In genomic region chr6:159969921-159970320, GRCh38 we compare ENCODE assay signal across 2 cellular contexts.
TF ChIP-seq lines count a peak whose summit lies in the region.

No MANE protein-coding gene starts in this region.

TF ChIP-seq in IMR-90, 13 proteins besides CTCF, POLR2A, EP300 and RAD21:
- no peak for TF ChIP-seq ELK1 (IDR thresholded peaks at IDR 0.05; ENCODE audit: borderline replicate concordance, low read depth, low read length)
- peak; percentile 72 for TF ChIP-seq RFX5 (IDR thresholded peaks at IDR 0.05; ENCODE audit: low read depth, low read length)
- TF ChIP-seq BHLHE40 (IDR thresholded peaks at IDR 0.05; ENCODE audit: low read depth, low read length) = no peak
- no peak for TF ChIP-seq MXI1 (IDR thresholded peaks at IDR 0.05; ENCODE audit: borderline replicate concordance, low read depth, low read length)
- TF ChIP-seq USF2 (IDR thresholded peaks at IDR 0.05; ENCODE audit: low read depth, low read length) = peak; percentile 45; the same call in 1 of the 2 replicates

TF ChIP-seq in H1, 55 proteins besides CTCF, POLR2A, EP300 and RAD21:
- TF ChIP-seq GTF2F1 (IDR thresholded peaks at IDR 0.05; ENCODE audit: borderline replicate concordance, low read depth, low read length) (no peak), ATF2 (IDR thresholded peaks at IDR 0.05; ENCODE audit: low read length) (0 out of 2 replicates have a peak, but pooled peaks have one; percentile 65), SP4 (IDR thresholded peaks at IDR 0.05; ENCODE audit: low read length) (no peak), TAF1 (IDR thresholded peaks at IDR 0.05; ENCODE audit: low read depth, low read length) (peak; percentile 65), KDM4A (IDR thresholded peaks at IDR 0.05; ENCODE audit: low read depth, low read length, severe bottlenecking) (no peak)
- TF ChIP-seq, protein P1, sequence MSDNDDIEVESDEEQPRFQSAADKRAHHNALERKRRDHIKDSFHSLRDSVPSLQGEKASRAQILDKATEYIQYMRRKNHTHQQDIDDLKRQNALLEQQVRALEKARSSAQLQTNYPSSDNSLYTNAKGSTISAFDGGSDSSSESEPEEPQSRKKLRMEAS (IDR thresholded peaks at IDR 0.05) = 0 out of 2 replicates have a peak, but pooled peaks have one; percentile 3
TF ChIP-seq in H1: peak in this region for 3.
